In genomic region chr17:16434662-16435061, GRCh38 we compare ENCODE assay signal across 19 cellular contexts. TPM values are rescaled to one million over a fixed set of nuclear protein-coding genes. Genes with fewer than 3 reads are reported as not detected.
DNase-seq lines count a peak whose midpoint lies in the region; ATAC-seq and TF ChIP-seq lines count a peak whose summit lies in the region.
"Had no signal": no experiment of that assay in that cellular context is flagged by ENCODE, and none has a peak within 500 bp of the region (broad histone marks: within the 10 kb centered on the region; RNA-seq: fewer than 3 reads in every experiment).

No MANE protein-coding gene starts in this region.

- H3K9ac ChIP-seq in neural progenitor cell (no peak overlapping the region), mesendoderm (ENCODE audit: low read length) (no peak overlapping the region)

- H3K27me3 ChIP-seq in H7 (ENCODE audit: control insufficient read depth, insufficient read depth, low read length) (no peaks in the 10 kb centered on the region), neural progenitor cell (no peaks in the 10 kb centered on the region), mesendoderm (ENCODE audit: insufficient read depth, low read length, poor library complexity) (no peaks in the 10 kb centered on the region)
- H3K27me3 ChIP-seq: suprapubic skin had no signal

- peaks cover 14% of the 10 kb centered on the region for H3K4me1 Mint-ChIP-seq in activated T-helper 17 cell treated with anti-CD3 and anti-CD28 coated beads, Interleukin-2, amount 50 U/mL, for 72 hours
- peaks cover 21% of the 10 kb centered on the region for H3K4me1 Mint-ChIP-seq in neural progenitor cell

- H3K56ac ChIP-seq in mesendoderm (ENCODE audit: low read length) = no peak overlapping the region

- H3K4ac ChIP-seq in mesendoderm (ENCODE audit: low read depth, low read length) = no peak overlapping the region

- H3K4me1 ChIP-seq in neural progenitor cell = peaks cover 4% of the 10 kb centered on the region
- H3K4me1 ChIP-seq in mesendoderm (ENCODE audit: control insufficient read depth, low read depth, low read length) = peaks cover 5% of the 10 kb centered on the region
- H3K4me1 ChIP-seq: psoas muscle had no signal

- DNase-seq in ELF-1 (ENCODE audit: low read depth, low spot score) (peak; percentile 53), H7 (peak; percentile 82), neural progenitor cell (ENCODE audit: low spot score) (no peak), mesendoderm (no peak)
- DNase-seq: activated CD4-positive, alpha-beta T cell treated with anti-CD3 and anti-CD28 coated beads for 36 hours; activated naive CD8-positive, alpha-beta T cell treated with anti-CD3 and anti-CD28 coated beads, Interleukin-2, amount 50 U/mL, for 24 hours; effector CD4-positive, alpha-beta T cell; foreskin melanocyte; KBM-7; mucosa of descending colon; NCI-H1694 treated with DMSO at 0.1 percent for 48 hours; psoas muscle; T-cell had no signal

- H2BK15ac ChIP-seq in mesendoderm (replicated peaks; ENCODE audit: low read depth) = no peak overlapping the region

- no peaks in the 10 kb centered on the region for H3K27me3 Mint-ChIP-seq in activated T-helper 17 cell treated with anti-CD3 and anti-CD28 coated beads, Interleukin-2, amount 50 U/mL, for 72 hours
- H3K27me3 Mint-ChIP-seq in neural progenitor cell (ENCODE audit: insufficient read depth, low read depth) = peaks cover 5% of the 10 kb centered on the region
- H3K27me3 Mint-ChIP-seq: activated CD4-positive, alpha-beta T cell treated with anti-CD3 and anti-CD28 coated beads for 36 hours; activated naive CD8-positive, alpha-beta T cell treated with anti-CD3 and anti-CD28 coated beads, Interleukin-2, amount 50 U/mL, for 24 hours; T-cell had no signal

- no peak overlapping the region for H4K5ac ChIP-seq in mesendoderm (ENCODE audit: low read length)

- H3K4me3 ChIP-seq in H7 (ENCODE audit: insufficient read depth, low read depth, low read length) (no peak overlapping the region), neural progenitor cell (no peak overlapping the region), mesendoderm (ENCODE audit: low read length) (no peak overlapping the region)
- H3K4me3 ChIP-seq: mucosa of descending colon, psoas muscle, suprapubic skin had no signal

- peak overlapping the region; percentile 82 for H3K27ac Mint-ChIP-seq in activated T-helper 17 cell treated with anti-CD3 and anti-CD28 coated beads, Interleukin-2, amount 50 U/mL, for 72 hours
- H3K27ac Mint-ChIP-seq in neural progenitor cell = peak overlapping the region; percentile 81
- H3K27ac Mint-ChIP-seq: activated CD4-positive, alpha-beta T cell treated with anti-CD3 and anti-CD28 coated beads for 36 hours; activated naive CD8-positive, alpha-beta T cell treated with anti-CD3 and anti-CD28 coated beads, Interleukin-2, amount 50 U/mL, for 24 hours had no signal

- H2BK120ac ChIP-seq in mesendoderm (ENCODE audit: low read depth, low read length) = no peak overlapping the region

- no peak overlapping the region for H4K8ac ChIP-seq in mesendoderm (ENCODE audit: low read depth, low read length)

- H3K36me3 Mint-ChIP-seq in activated T-helper 17 cell treated with anti-CD3 and anti-CD28 coated beads, Interleukin-2, amount 50 U/mL, for 72 hours (ENCODE audit: low read depth) = peaks cover 26% of the 10 kb centered on the region
- H3K36me3 Mint-ChIP-seq in neural progenitor cell = peaks cover 3% of the 10 kb centered on the region

- no peaks in the 10 kb centered on the region for H3K9me3 ChIP-seq in neural progenitor cell (ENCODE audit: low read depth)
- H3K9me3 ChIP-seq: mucosa of descending colon, psoas muscle, suprapubic skin had no signal

- H3K79me2 ChIP-seq in neural progenitor cell (ENCODE audit: low read depth) = peaks cover 9% of the 10 kb centered on the region
- peaks cover 8% of the 10 kb centered on the region for H3K79me2 ChIP-seq in mesendoderm (ENCODE audit: control insufficient read depth, insufficient read depth, low read length)

- no CpG with 5 or more reads among the region's 8 CpGs for WGBS in mesendoderm (ENCODE audit: extremely low coverage, insufficient coverage, low lambda C conversion rate)

- peak overlapping the region; percentile 8 for H2AFZ ChIP-seq in neural progenitor cell (replicated peaks)

- ATAC-seq in activated T-helper 17 cell treated with anti-CD3 and anti-CD28 coated beads, Interleukin-2, amount 50 U/mL, for 72 hours (replicated peaks) = no peak
- no peak for ATAC-seq in GM21528 (IDR thresholded peaks at IDR 0.05; ENCODE audit: low FRiP score, unreplicated experiment)
- no peak for ATAC-seq in HG03045 (IDR thresholded peaks at IDR 0.05; ENCODE audit: unreplicated experiment)
- ATAC-seq: activated CD4-positive, alpha-beta T cell treated with anti-CD3 and anti-CD28 coated beads for 36 hours; activated naive CD8-positive, alpha-beta T cell treated with anti-CD3 and anti-CD28 coated beads, Interleukin-2, amount 50 U/mL, for 24 hours; esophagus mucosa; mucosa of descending colon; psoas muscle; Right ventricle myocardium inferior; T-cell had no signal

- no peak overlapping the region for H2AK5ac ChIP-seq in mesendoderm (ENCODE audit: low read length)

- H3K36me3 ChIP-seq in H7 (replicated peaks; ENCODE audit: control insufficient read depth, insufficient read depth, low read length) (peaks cover 3% of the 10 kb centered on the region), neural progenitor cell (no peaks in the 10 kb centered on the region), mesendoderm (ENCODE audit: control insufficient read depth, insufficient read depth, low read length) (no peaks in the 10 kb centered on the region)
- H3K36me3 ChIP-seq: suprapubic skin had no signal

- H3K18ac ChIP-seq in mesendoderm (ENCODE audit: low read length) = no peak overlapping the region

- no peak overlapping the region for H3K23ac ChIP-seq in mesendoderm (ENCODE audit: low read length)

- H3K4me2 ChIP-seq in neural progenitor cell (no peak overlapping the region), mesendoderm (ENCODE audit: low read length) (no peak overlapping the region)

- no peaks in the 10 kb centered on the region for H3K9me3 Mint-ChIP-seq in activated T-helper 17 cell treated with anti-CD3 and anti-CD28 coated beads, Interleukin-2, amount 50 U/mL, for 72 hours
- no peaks in the 10 kb centered on the region for H3K9me3 Mint-ChIP-seq in neural progenitor cell
- H3K9me3 Mint-ChIP-seq: activated naive CD8-positive, alpha-beta T cell treated with anti-CD3 and anti-CD28 coated beads, Interleukin-2, amount 50 U/mL, for 24 hours; T-cell had no signal

- H3K79me1 ChIP-seq in mesendoderm (ENCODE audit: low read length) = no peaks in the 10 kb centered on the region

- peaks cover 9% of the 10 kb centered on the region for H3F3A ChIP-seq in neural progenitor cell (ENCODE audit: low read depth)

- H4K20me1 ChIP-seq in neural progenitor cell (ENCODE audit: low read depth) = peaks cover 6% of the 10 kb centered on the region

- H2BK5ac ChIP-seq in mesendoderm (ENCODE audit: low read length) = no peak overlapping the region

- H3K27ac ChIP-seq in neural progenitor cell (no peak overlapping the region), mesendoderm (ENCODE audit: low read depth, low read length) (no peak overlapping the region)
- H3K27ac ChIP-seq: psoas muscle, suprapubic skin had no signal

- TF ChIP-seq CTCF in neural progenitor cell (IDR thresholded peaks at IDR 0.05) = no peak

- no peak overlapping the region for H3K4me3 Mint-ChIP-seq in activated T-helper 17 cell treated with anti-CD3 and anti-CD28 coated beads, Interleukin-2, amount 50 U/mL, for 72 hours
- no peak overlapping the region for H3K4me3 Mint-ChIP-seq in neural progenitor cell
- H3K4me3 Mint-ChIP-seq: activated CD4-positive, alpha-beta T cell treated with anti-CD3 and anti-CD28 coated beads for 36 hours; activated naive CD8-positive, alpha-beta T cell treated with anti-CD3 and anti-CD28 coated beads, Interleukin-2, amount 50 U/mL, for 24 hours; T-cell had no signal

RNA-seq across cellular contexts. Expression of gene TRPV2, which starts 19.3 kb away (rescaled TPM):
- total RNA-seq in H7 (2014; rRNA removed; shearing (Covaris generic)) = 1.8 and 5.5 TPM in 2 replicates
- 10 to 100 TPM; 35.4 to 74.9 TPM for total RNA-seq in activated T-helper 17 cell treated with anti-CD3 and anti-CD28 coated beads, Interleukin-2, amount 50 U/mL, for 72 hours
- 0.49 and 0.53 TPM in 2 replicates for total RNA-seq in neural progenitor cell (ENCODE audit: low replicate concordance)
- polyA plus RNA-seq in mesendoderm (2013, experiment 1 of 2) = 1.3 TPM
- 1.9 TPM for polyA plus RNA-seq in mesendoderm (2013, experiment 2 of 2)

RNA-seq across cellular contexts. Expression of gene UBB, which starts 53.8 kb away (rescaled TPM):
- total RNA-seq in H7 (2014; rRNA removed; shearing (Covaris generic)) = 1,890 and 2,261 TPM in 2 replicates
- total RNA-seq in activated T-helper 17 cell treated with anti-CD3 and anti-CD28 coated beads, Interleukin-2, amount 50 U/mL, for 72 hours = 1,000 to 10,000 TPM in 1 of 2 donors, 100 to 1,000 TPM in 1; 896 to 1,413 TPM
- total RNA-seq in neural progenitor cell (ENCODE audit: low replicate concordance) = 1,249 and 1,476 TPM in 2 replicates
- 2,431 TPM for polyA plus RNA-seq in mesendoderm (2013, experiment 1 of 2)
- polyA plus RNA-seq in mesendoderm (2013, experiment 2 of 2) = 2,399 TPM

RNA-seq across cellular contexts. Expression of gene LRRC75A, which starts 57.3 kb away (rescaled TPM):
- total RNA-seq in H7 (2014; rRNA removed; shearing (Covaris generic)) = 3.3 and 5.9 TPM in 2 replicates
- total RNA-seq in activated T-helper 17 cell treated with anti-CD3 and anti-CD28 coated beads, Interleukin-2, amount 50 U/mL, for 72 hours = 1 to 10 TPM in 1 of 2 donors, under 1 TPM in 1; 0.90 to 2.3 TPM
- total RNA-seq in neural progenitor cell (ENCODE audit: low replicate concordance) = 4.0 and 7.2 TPM in 2 replicates
- polyA plus RNA-seq in mesendoderm (2013, experiment 1 of 2) = 1.1 TPM
- polyA plus RNA-seq in mesendoderm (2013, experiment 2 of 2) = 1.3 TPM

Comparison
In these comparisons a context has a peak if more than half of its experiments do, and no peak if none do; other contexts are left out.
1. DNase-seq: peak in ELF-1 (single experiment) and H7 (single experiment); none in neural progenitor cell (single experiment) and mesendoderm (single experiment).